Comparison of ENCODE assay signal across 16 cellular contexts in genomic region chr11:33013706-33014105, GRCh38.
"Had no signal": no experiment of that assay in that cellular context is flagged by ENCODE, and none has a peak within 500 bp of the region (broad histone marks: within the 10 kb centered on the region; RNA-seq: fewer than 3 reads in every experiment).

No MANE protein-coding gene starts in this region.

- H3K27ac Mint-ChIP-seq: activated CD4-positive, alpha-beta T cell treated with anti-CD3 and anti-CD28 coated beads, Interleukin-2, amount 10 ng/mL, durations not matched to agents 24 days and 14 days; activated naive CD4-positive, alpha-beta T cell treated with anti-CD3 and anti-CD28 coated beads for 36 hours; activated T-cell treated with anti-CD3 and anti-CD28 coated beads, Interleukin-2, amount 50 U/mL, for 24 hours; T-helper 1 cell treated with Interleukin-12 subunit alpha and Interleukin-12 subunit beta and Interleukin-4 antibody, amounts not matched to agents 30 μg/mL and 1 μg/mL, for 36 hours had no signal

- DNase-seq: activated CD4-positive, alpha-beta T cell treated with anti-CD3 and anti-CD28 coated beads, Interleukin-2, amount 10 ng/mL, durations not matched to agents 24 days and 14 days; activated CD8-positive, alpha-beta T cell treated with anti-CD3 and anti-CD28 coated beads, Interleukin-2, amount 10 ng/mL, durations not matched to agents 7 days and 5 days; activated naive CD4-positive, alpha-beta T cell treated with anti-CD3 and anti-CD28 coated beads for 36 hours; activated T-cell treated with anti-CD3 and anti-CD28 coated beads, Interleukin-2, amount 50 U/mL, for 24 hours; aorta; brain microvascular endothelial cell; central memory CD4-positive, alpha-beta T cell; head of caudate nucleus; kidney glomerular epithelial cell; mesendoderm; naive thymus-derived CD4-positive, alpha-beta T cell; stimulated activated CD4-positive, alpha-beta T cell treated with anti-CD3 and anti-CD28 coated beads, Interleukin-12 subunit alpha, Interleukin-12 subunit beta, amount 100 ng/mL, for 4 hours; stimulated activated CD4-positive, alpha-beta T cell treated with anti-CD3 and anti-CD28 coated beads, Interleukin-1b, Interleukin-23, amount 100 ng/mL, for 48 hours; stimulated activated CD8-positive, alpha-beta memory T cell treated with anti-CD3 and anti-CD28 coated beads, Interleukin-4, amount 100 ng/mL, for 48 hours; stimulated activated naive CD4-positive, alpha-beta T cell had no signal

- H3K27ac ChIP-seq: brain microvascular endothelial cell had no signal

- H3K36me3 ChIP-seq: brain microvascular endothelial cell had no signal

- H3K27me3 ChIP-seq: brain microvascular endothelial cell had no signal

- H3K4me3 Mint-ChIP-seq: activated CD4-positive, alpha-beta T cell treated with anti-CD3 and anti-CD28 coated beads, Interleukin-2, amount 10 ng/mL, durations not matched to agents 24 days and 14 days; activated CD8-positive, alpha-beta T cell treated with anti-CD3 and anti-CD28 coated beads, Interleukin-2, amount 10 ng/mL, durations not matched to agents 7 days and 5 days; activated T-cell treated with anti-CD3 and anti-CD28 coated beads, Interleukin-2, amount 50 U/mL, for 24 hours had no signal

- ATAC-seq: activated CD8-positive, alpha-beta T cell treated with anti-CD3 and anti-CD28 coated beads, Interleukin-2, amount 10 ng/mL, durations not matched to agents 7 days and 5 days; naive thymus-derived CD4-positive, alpha-beta T cell had no signal

- H3K9me3 Mint-ChIP-seq: activated naive CD4-positive, alpha-beta T cell treated with anti-CD3 and anti-CD28 coated beads for 36 hours; activated T-cell treated with anti-CD3 and anti-CD28 coated beads, Interleukin-2, amount 50 U/mL, for 24 hours; naive thymus-derived CD4-positive, alpha-beta T cell; T-helper 1 cell treated with Interleukin-12 subunit alpha and Interleukin-12 subunit beta and Interleukin-4 antibody, amounts not matched to agents 30 μg/mL and 1 μg/mL, for 36 hours had no signal
